24 cellular contexts compared by ENCODE assay signal in genomic region chr18:8106603-8107002, GRCh38.
"Had no signal": no experiment of that assay in that cellular context is flagged by ENCODE, and none has a peak within 500 bp of the region (broad histone marks: within the 10 kb centered on the region; RNA-seq: fewer than 3 reads in every experiment).

No MANE protein-coding gene starts in this region.

- ATAC-seq: activated CD8-positive, alpha-beta T cell treated with anti-CD3 and anti-CD28 coated beads, Interleukin-2, amount 10 ng/mL, durations not matched to agents 7 days and 5 days; body of pancreas; gastrocnemius medialis; left colon; naive thymus-derived CD4-positive, alpha-beta T cell; T-cell; upper lobe of right lung had no signal

- DNase-seq: activated CD4-positive, alpha-beta T cell treated with anti-CD3 and anti-CD28 coated beads, Interleukin-2, amount 50 U/mL, for 1 hour; activated CD4-positive, CD25-positive, alpha-beta regulatory T cell treated with anti-CD3 and anti-CD28 coated beads, Interleukin-2, amount 50 U/mL, for 72 hours; activated CD8-positive, alpha-beta T cell treated with anti-CD3 and anti-CD28 coated beads, Interleukin-2, amount 10 ng/mL, durations not matched to agents 7 days and 5 days; activated gamma-delta T cell; anterior cingulate cortex; body of pancreas; caudate nucleus; dermis blood vessel endothelial cell; effector CD8-positive, alpha-beta T cell; gastrocnemius medialis; head of caudate nucleus; hypothalamus; left colon; naive thymus-derived CD4-positive, alpha-beta T cell; retina; sigmoid colon; stimulated activated CD4-positive, alpha-beta T cell treated with anti-CD3 and anti-CD28 coated beads, Interleukin-2, amount 100 ng/mL, for 48 hours; stimulated activated CD8-positive, alpha-beta memory T cell treated with anti-CD3 and anti-CD28 coated beads, Interleukin-4, amount 100 ng/mL, for 48 hours; stimulated activated naive CD4-positive, alpha-beta T cell; T-cell; testis; upper lobe of right lung; WERI-Rb-1 had no signal

- H3K27ac ChIP-seq: body of pancreas, esophagus muscularis mucosa, gastrocnemius medialis, sigmoid colon, testis, upper lobe of right lung, WERI-Rb-1 had no signal

- H3K27me3 ChIP-seq: body of pancreas, esophagus muscularis mucosa, gastrocnemius medialis, sigmoid colon, testis, upper lobe of right lung had no signal

- H3K9me3 ChIP-seq: testis, upper lobe of right lung had no signal

- H3K36me3 ChIP-seq: gastrocnemius medialis, WERI-Rb-1 had no signal

- H3K4me3 ChIP-seq: body of pancreas, esophagus muscularis mucosa, gastrocnemius medialis, sigmoid colon, testis, upper lobe of right lung had no signal

- H3K4me1 ChIP-seq: body of pancreas, esophagus muscularis mucosa, sigmoid colon, testis, upper lobe of right lung had no signal
